ENCODE assay signal across 15 cellular contexts in genomic region chr2:122704109-122704563, GRCh38.
DNase-seq lines count a peak whose midpoint lies in the region; ATAC-seq and TF ChIP-seq lines count a peak whose summit lies in the region.
"Had no signal": no experiment of that assay in that cellular context is flagged by ENCODE, and none has a peak within 500 bp of the region (broad histone marks: within the 10 kb centered on the region; RNA-seq: fewer than 3 reads in every experiment).

No MANE protein-coding gene starts in this region.

- H3K4me3 ChIP-seq in A673 (ENCODE audit: low read depth, low read length, poor library complexity, severe bottlenecking) = no peak overlapping the region
- H3K4me3 ChIP-seq: lower lobe of right lung, upper lobe of right lung had no signal

- DNase-seq in MV-4-11 (lab: John Stamatoyannopoulos, UW) (peak; percentile 86), globus pallidus (ENCODE audit: low spot score) (no peak), A673 (ENCODE audit: low spot score) (no peak), omental fat pad (ENCODE audit: low spot score) (no peak)
- DNase-seq in activated CD4-positive, alpha-beta T cell treated with anti-CD3 and anti-CD28 coated beads for 48 hours = no peak
- DNase-seq: activated CD4-positive, alpha-beta T cell treated with anti-CD3 and anti-CD28 coated beads, Interleukin-2, amount 10 ng/mL, durations not matched to agents 24 days and 14 days; activated gamma-delta T cell treated with Interleukin-2 at 50 U/mL for 16 hours; lower lobe of right lung; NCI-H82; occipital lobe; stimulated activated CD8-positive, alpha-beta memory T cell treated with anti-CD3 and anti-CD28 coated beads, Interleukin-4, amount 100 ng/mL, for 48 hours; upper lobe of right lung had no signal

- no TSS peak for BruUV-seq in A673 (replicated peaks; lab: Mats Ljungman, UMichigan)

- ATAC-seq in GM18499 (IDR thresholded peaks at IDR 0.05; ENCODE audit: insufficient read depth, unreplicated experiment) (peak; percentile 47), GM19468 (IDR thresholded peaks at IDR 0.05; ENCODE audit: extremely low read depth, unreplicated experiment) (peak; percentile 21), HG02970 (IDR thresholded peaks at IDR 0.05; ENCODE audit: low FRiP score, unreplicated experiment) (peak; percentile 34), omental fat pad (ENCODE audit: low FRiP score) (no peak)
- ATAC-seq: lower lobe of right lung, upper lobe of right lung had no signal

- no peaks in the 10 kb centered on the region for H3K9me3 ChIP-seq in A673 (ENCODE audit: low read depth, low read length, poor library complexity, severe bottlenecking)
- H3K9me3 ChIP-seq: lower lobe of right lung, upper lobe of right lung had no signal

- CTCF ChIA-PET in A673 (lab: Charles Lee) = no interaction called here

- intact Hi-C loops in A673 (cut with micrococcal nuclease; ENCODE audit: unreplicated experiment) = no loop called here

- H3K27ac ChIP-seq in A673 (ENCODE audit: low read depth, low read length, poor library complexity, severe bottlenecking) = no peak overlapping the region
- H3K27ac ChIP-seq: lower lobe of right lung, upper lobe of right lung had no signal

- TF ChIP-seq CTCF in A673 (conservative IDR thresholded peaks at IDR 0.05; ENCODE audit: low read depth, low read length) = no peak
- TF ChIP-seq CTCF in omental fat pad (IDR thresholded peaks at IDR 0.05) = no peak

- POLR2A ChIA-PET in A673 (lab: Charles Lee; ENCODE audit: low non-redundant PET) = no interaction called here

- H3K36me3 ChIP-seq in A673 (ENCODE audit: insufficient read depth, low read length, poor library complexity, severe bottlenecking) = no peaks in the 10 kb centered on the region
- H3K36me3 ChIP-seq: lower lobe of right lung, upper lobe of right lung had no signal

- H3K27me3 ChIP-seq in A673 (replicated peaks; ENCODE audit: insufficient read depth, low read depth, low read length, poor library complexity) = no peaks in the 10 kb centered on the region
- H3K27me3 ChIP-seq: upper lobe of right lung had no signal

- no peaks in the 10 kb centered on the region for H3K4me1 ChIP-seq in A673 (ENCODE audit: insufficient read depth, low read length, poor library complexity, severe bottlenecking)
- H3K4me1 ChIP-seq: lower lobe of right lung, upper lobe of right lung had no signal
